ENCODE assay signal across 1 cellular context in genomic region chr16:52573365-52574104, GRCh38.
TF ChIP-seq lines count a peak whose summit lies in the region.

No MANE protein-coding gene starts in this region.

TF ChIP-seq in HepG2, 621 proteins besides CTCF, POLR2A, EP300 and RAD21 (continued from another document and continues in another):
- TF ChIP-seq, protein P1, sequence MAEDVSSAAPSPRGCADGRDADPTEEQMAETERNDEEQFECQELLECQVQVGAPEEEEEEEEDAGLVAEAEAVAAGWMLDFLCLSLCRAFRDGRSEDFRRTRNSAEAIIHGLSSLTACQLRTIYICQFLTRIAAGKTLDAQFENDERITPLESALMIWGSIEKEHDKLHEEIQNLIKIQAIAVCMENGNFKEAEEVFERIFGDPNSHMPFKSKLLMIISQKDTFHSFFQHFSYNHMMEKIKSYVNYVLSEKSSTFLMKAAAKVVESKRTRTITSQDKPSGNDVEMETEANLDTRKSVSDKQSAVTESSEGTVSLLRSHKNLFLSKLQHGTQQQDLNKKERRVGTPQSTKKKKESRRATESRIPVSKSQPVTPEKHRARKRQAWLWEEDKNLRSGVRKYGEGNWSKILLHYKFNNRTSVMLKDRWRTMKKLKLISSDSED (CRISPR knock-in tag; IDR thresholded peaks at IDR 0.05): no peak
- TF ChIP-seq ZNF282 (IDR thresholded peaks at IDR 0.05; ENCODE audit: partially characterized antibody): no peak
- no peak for TF ChIP-seq ZNF138 (CRISPR knock-in tag; IDR thresholded peaks at IDR 0.05; ENCODE audit: low read depth)
- TF ChIP-seq, protein P2, sequence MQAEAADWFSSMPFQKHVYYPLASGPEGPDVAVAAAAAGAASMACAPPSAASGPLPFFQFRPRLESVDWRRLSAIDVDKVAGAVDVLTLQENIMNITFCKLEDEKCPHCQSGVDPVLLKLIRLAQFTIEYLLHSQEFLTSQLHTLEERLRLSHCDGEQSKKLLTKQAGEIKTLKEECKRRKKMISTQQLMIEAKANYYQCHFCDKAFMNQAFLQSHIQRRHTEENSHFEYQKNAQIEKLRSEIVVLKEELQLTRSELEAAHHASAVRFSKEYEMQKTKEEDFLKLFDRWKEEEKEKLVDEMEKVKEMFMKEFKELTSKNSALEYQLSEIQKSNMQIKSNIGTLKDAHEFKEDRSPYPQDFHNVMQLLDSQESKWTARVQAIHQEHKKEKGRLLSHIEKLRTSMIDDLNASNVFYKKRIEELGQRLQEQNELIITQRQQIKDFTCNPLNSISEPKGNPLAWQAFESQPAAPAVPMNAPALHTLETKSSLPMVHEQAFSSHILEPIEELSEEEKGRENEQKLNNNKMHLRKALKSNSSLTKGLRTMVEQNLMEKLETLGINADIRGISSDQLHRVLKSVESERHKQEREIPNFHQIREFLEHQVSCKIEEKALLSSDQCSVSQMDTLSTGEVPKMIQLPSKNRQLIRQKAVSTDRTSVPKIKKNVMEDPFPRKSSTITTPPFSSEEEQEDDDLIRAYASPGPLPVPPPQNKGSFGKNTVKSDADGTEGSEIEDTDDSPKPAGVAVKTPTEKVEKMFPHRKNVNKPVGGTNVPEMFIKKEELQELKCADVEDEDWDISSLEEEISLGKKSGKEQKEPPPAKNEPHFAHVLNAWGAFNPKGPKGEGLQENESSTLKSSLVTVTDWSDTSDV (CRISPR knock-in tag; IDR thresholded peaks at IDR 0.05): no peak
- peak; percentile 84; the same call in 1 of the 2 replicates for TF ChIP-seq DPF2 (CRISPR knock-in tag; IDR thresholded peaks at IDR 0.05; ENCODE audit: borderline replicate concordance, low read depth)
- TF ChIP-seq HOXA7 (CRISPR knock-in tag; IDR thresholded peaks at IDR 0.05): no peak
- TF ChIP-seq ZNF580 (CRISPR knock-in tag; IDR thresholded peaks at IDR 0.05; ENCODE audit: borderline replicate concordance, low read depth): no peak
- no peak for TF ChIP-seq CENPT (CRISPR knock-in tag; IDR thresholded peaks at IDR 0.05; ENCODE audit: low read depth)
- TF ChIP-seq IKZF1 (IDR thresholded peaks at IDR 0.05): no peak
- TF ChIP-seq TRIM24 (CRISPR knock-in tag; IDR thresholded peaks at IDR 0.05): peak; percentile 17; the same call in 1 of the 2 replicates
- TF ChIP-seq ZC3H13 (CRISPR knock-in tag; IDR thresholded peaks at IDR 0.05): no peak
- TF ChIP-seq NR3C1 (CRISPR knock-in tag; IDR thresholded peaks at IDR 0.05): no peak
- TF ChIP-seq ZNF558 (CRISPR knock-in tag; IDR thresholded peaks at IDR 0.05; ENCODE audit: borderline replicate concordance): no peak
- TF ChIP-seq ZNF766 (CRISPR knock-in tag; IDR thresholded peaks at IDR 0.05; ENCODE audit: borderline replicate concordance): no peak
- no peak for TF ChIP-seq SP1 (IDR thresholded peaks at IDR 0.05)
- TF ChIP-seq SP1 (CRISPR knock-in tag; IDR thresholded peaks at IDR 0.05): peak; percentile 33; the same call in 1 of the 2 replicates
- peak; percentile 81 for TF ChIP-seq HDAC1 (CRISPR knock-in tag; IDR thresholded peaks at IDR 0.05)
- no peak for TF ChIP-seq PBX3 (CRISPR knock-in tag; IDR thresholded peaks at IDR 0.05; ENCODE audit: borderline replicate concordance)
- TF ChIP-seq, protein P3, sequence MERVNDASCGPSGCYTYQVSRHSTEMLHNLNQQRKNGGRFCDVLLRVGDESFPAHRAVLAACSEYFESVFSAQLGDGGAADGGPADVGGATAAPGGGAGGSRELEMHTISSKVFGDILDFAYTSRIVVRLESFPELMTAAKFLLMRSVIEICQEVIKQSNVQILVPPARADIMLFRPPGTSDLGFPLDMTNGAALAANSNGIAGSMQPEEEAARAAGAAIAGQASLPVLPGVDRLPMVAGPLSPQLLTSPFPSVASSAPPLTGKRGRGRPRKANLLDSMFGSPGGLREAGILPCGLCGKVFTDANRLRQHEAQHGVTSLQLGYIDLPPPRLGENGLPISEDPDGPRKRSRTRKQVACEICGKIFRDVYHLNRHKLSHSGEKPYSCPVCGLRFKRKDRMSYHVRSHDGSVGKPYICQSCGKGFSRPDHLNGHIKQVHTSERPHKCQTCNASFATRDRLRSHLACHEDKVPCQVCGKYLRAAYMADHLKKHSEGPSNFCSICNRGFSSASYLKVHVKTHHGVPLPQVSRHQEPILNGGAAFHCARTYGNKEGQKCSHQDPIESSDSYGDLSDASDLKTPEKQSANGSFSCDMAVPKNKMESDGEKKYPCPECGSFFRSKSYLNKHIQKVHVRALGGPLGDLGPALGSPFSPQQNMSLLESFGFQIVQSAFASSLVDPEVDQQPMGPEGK (CRISPR knock-in tag; IDR thresholded peaks at IDR 0.05): peak; percentile 33; the same call in 1 of the 2 replicates
- peak; percentile 98 for TF ChIP-seq MED1 (CRISPR knock-in tag; IDR thresholded peaks at IDR 0.05)
- TF ChIP-seq CHCHD3 (CRISPR knock-in tag; IDR thresholded peaks at IDR 0.05): no peak
- TF ChIP-seq HMG20B (CRISPR knock-in tag; conservative IDR thresholded peaks at IDR 0.05): no peak; the same call in 1 of the 2 replicates
- TF ChIP-seq NAIF1 (CRISPR knock-in tag; IDR thresholded peaks at IDR 0.05; ENCODE audit: borderline replicate concordance): no peak
- TF ChIP-seq, protein P4, sequence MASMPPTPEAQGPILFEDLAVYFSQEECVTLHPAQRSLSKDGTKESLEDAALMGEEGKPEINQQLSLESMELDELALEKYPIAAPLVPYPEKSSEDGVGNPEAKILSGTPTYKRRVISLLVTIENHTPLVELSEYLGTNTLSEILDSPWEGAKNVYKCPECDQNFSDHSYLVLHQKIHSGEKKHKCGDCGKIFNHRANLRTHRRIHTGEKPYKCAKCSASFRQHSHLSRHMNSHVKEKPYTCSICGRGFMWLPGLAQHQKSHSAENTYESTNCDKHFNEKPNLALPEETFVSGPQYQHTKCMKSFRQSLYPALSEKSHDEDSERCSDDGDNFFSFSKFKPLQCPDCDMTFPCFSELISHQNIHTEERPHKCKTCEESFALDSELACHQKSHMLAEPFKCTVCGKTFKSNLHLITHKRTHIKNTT (CRISPR knock-in tag; IDR thresholded peaks at IDR 0.05): no peak
- no peak for TF ChIP-seq ZNF557 (CRISPR knock-in tag; IDR thresholded peaks at IDR 0.05)
- no peak for TF ChIP-seq SNRNP70 (IDR thresholded peaks at IDR 0.05; ENCODE audit: low read depth, low read length)
- TF ChIP-seq RELA (CRISPR knock-in tag; IDR thresholded peaks at IDR 0.05): no peak
- peak; percentile 94 for TF ChIP-seq MIXL1 (CRISPR knock-in tag; IDR thresholded peaks at IDR 0.05)
- no peak for TF ChIP-seq PCBP1 (IDR thresholded peaks at IDR 0.05; ENCODE audit: borderline replicate concordance, low read depth, low read length)
- TF ChIP-seq ZNF451 (CRISPR knock-in tag; IDR thresholded peaks at IDR 0.05): no peak
- no peak for TF ChIP-seq PREB (CRISPR knock-in tag; IDR thresholded peaks at IDR 0.05)
- no peak for TF ChIP-seq ZIK1 (CRISPR knock-in tag; IDR thresholded peaks at IDR 0.05; ENCODE audit: borderline replicate concordance, low read depth)
- peak; percentile 94 for TF ChIP-seq ELF1 (CRISPR knock-in tag; IDR thresholded peaks at IDR 0.05)
- no peak for TF ChIP-seq HOXA9 (CRISPR knock-in tag; IDR thresholded peaks at IDR 0.05; ENCODE audit: borderline replicate concordance)
- TF ChIP-seq ZNF34 (CRISPR knock-in tag; IDR thresholded peaks at IDR 0.05; ENCODE audit: borderline replicate concordance): 0 out of 2 replicates have a peak, but pooled peaks have one; percentile 65
- TF ChIP-seq ZFP41 (CRISPR knock-in tag; IDR thresholded peaks at IDR 0.05; ENCODE audit: borderline replicate concordance): no peak
- 0 out of 2 replicates have a peak, but pooled peaks have one; percentile 28 for TF ChIP-seq ZNF343 (CRISPR knock-in tag; IDR thresholded peaks at IDR 0.05)
- TF ChIP-seq CEBPZ (IDR thresholded peaks at IDR 0.05; ENCODE audit: low read length): no peak
- peak; percentile 9; the same call in 1 of the 2 replicates for TF ChIP-seq RFX3 (CRISPR knock-in tag; IDR thresholded peaks at IDR 0.05)
- TF ChIP-seq, protein P5, sequence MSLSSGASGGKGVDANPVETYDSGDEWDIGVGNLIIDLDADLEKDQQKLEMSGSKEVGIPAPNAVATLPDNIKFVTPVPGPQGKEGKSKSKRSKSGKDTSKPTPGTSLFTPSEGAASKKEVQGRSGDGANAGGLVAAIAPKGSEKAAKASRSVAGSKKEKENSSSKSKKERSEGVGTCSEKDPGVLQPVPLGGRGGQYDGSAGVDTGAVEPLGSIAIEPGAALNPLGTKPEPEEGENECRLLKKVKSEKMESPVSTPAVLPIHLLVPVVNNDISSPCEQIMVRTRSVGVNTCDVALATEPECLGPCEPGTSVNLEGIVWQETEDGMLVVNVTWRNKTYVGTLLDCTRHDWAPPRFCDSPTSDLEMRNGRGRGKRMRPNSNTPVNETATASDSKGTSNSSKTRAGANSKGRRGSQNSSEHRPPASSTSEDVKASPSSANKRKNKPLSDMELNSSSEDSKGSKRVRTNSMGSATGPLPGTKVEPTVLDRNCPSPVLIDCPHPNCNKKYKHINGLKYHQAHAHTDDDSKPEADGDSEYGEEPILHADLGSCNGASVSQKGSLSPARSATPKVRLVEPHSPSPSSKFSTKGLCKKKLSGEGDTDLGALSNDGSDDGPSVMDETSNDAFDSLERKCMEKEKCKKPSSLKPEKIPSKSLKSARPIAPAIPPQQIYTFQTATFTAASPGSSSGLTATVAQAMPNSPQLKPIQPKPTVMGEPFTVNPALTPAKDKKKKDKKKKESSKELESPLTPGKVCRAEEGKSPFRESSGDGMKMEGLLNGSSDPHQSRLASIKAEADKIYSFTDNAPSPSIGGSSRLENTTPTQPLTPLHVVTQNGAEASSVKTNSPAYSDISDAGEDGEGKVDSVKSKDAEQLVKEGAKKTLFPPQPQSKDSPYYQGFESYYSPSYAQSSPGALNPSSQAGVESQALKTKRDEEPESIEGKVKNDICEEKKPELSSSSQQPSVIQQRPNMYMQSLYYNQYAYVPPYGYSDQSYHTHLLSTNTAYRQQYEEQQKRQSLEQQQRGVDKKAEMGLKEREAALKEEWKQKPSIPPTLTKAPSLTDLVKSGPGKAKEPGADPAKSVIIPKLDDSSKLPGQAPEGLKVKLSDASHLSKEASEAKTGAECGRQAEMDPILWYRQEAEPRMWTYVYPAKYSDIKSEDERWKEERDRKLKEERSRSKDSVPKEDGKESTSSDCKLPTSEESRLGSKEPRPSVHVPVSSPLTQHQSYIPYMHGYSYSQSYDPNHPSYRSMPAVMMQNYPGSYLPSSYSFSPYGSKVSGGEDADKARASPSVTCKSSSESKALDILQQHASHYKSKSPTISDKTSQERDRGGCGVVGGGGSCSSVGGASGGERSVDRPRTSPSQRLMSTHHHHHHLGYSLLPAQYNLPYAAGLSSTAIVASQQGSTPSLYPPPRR (CRISPR knock-in tag; IDR thresholded peaks at IDR 0.05; ENCODE audit: borderline replicate concordance): peak; percentile 94
- TF ChIP-seq ZNF878 (CRISPR knock-in tag; IDR thresholded peaks at IDR 0.05): no peak; the same call in 1 of the 2 replicates
